Comparison of ENCODE assay signal across 26 cellular contexts in the genomic region with DNA sequence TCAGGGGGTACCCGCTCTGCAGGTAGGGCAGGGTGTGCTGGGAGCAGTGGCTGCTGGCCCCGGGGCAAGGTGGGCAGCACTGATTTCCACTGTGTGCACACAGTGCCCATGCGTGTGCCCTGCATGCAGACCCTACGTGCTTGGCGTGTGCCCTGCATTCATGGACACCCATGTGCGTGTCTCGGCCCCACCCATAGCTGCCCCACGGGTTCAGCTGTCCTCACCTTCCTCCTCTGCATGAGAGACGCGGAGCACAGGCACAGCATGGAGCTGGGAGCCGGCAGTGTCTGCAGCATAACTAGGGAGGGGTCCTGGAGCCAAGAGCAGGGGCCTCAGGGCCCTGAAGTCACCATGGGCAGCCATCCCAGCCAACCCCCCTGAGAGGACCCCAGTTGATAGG. TPM values are rescaled to one million over a fixed set of nuclear protein-coding genes. Genes with fewer than 3 reads are reported as not detected.
DNase-seq lines count a peak whose midpoint lies in the region; ATAC-seq and TF ChIP-seq lines count a peak whose summit lies in the region.
"Had no signal": no experiment of that assay in that cellular context is flagged by ENCODE, and none has a peak within 500 bp of the region (broad histone marks: within the 10 kb centered on the region; RNA-seq: fewer than 3 reads in every experiment).

No MANE protein-coding gene starts in this region.

- H3K4me1 Mint-ChIP-seq in HFFc6 (ENCODE audit: low read depth) (peaks cover 70% of the 10 kb centered on the region), chondrocyte (ENCODE audit: low read depth) (peaks cover 61% of the 10 kb centered on the region), osteocyte (ENCODE audit: unreplicated experiment) (peaks cover 53% of the 10 kb centered on the region), immature natural killer cell (peaks cover 15 to 23% of the 10 kb centered on the region in 2 donors)
- H3K4me1 Mint-ChIP-seq in stimulated activated naive B cell treated with anti-CD40 and anti-IgM and Interleukin-4, amounts not matched to agents 10 μg/mL and 1 μg/mL and 100 μg/mL, for 72 hours: peaks cover 10 to 23% of the 10 kb centered on the region in 2 donors

- peak overlapping the region; percentile 98 for H3K4me2 ChIP-seq in BLaER1
- H3K4me2 ChIP-seq: PC-9 had no signal

- TF ChIP-seq CTCF in HFFc6 (IDR thresholded peaks at IDR 0.05): no peak
- no peak for TF ChIP-seq CTCF in chondrocyte (IDR thresholded peaks at IDR 0.05)
- no peak for TF ChIP-seq CTCF in osteocyte (IDR thresholded peaks at IDR 0.05)

- H3K36me3 ChIP-seq in BLaER1: no peaks in the 10 kb centered on the region
- H3K36me3 ChIP-seq: left lung, upper lobe of left lung had no signal

- no peak for ATAC-seq in stimulated activated naive B cell treated with anti-CD40 and anti-IgM and Interleukin-4, amounts not matched to agents 10 μg/mL and 1 μg/mL and 100 μg/mL, for 72 hours (replicated peaks)
- ATAC-seq: left lung; naive thymus-derived CD4-positive, alpha-beta T cell had no signal

- no peak for DNase-seq in HFFc6
- DNase-seq in chondrocyte (ENCODE audit: low spot score): no peak
- no peak for DNase-seq in osteocyte (ENCODE audit: extremely low spot score, unreplicated experiment)
- no peak for DNase-seq in NCI-H510A (lab: John Stamatoyannopoulos, UW)
- DNase-seq in stimulated activated naive B cell treated with anti-CD40 and anti-IgM and Interleukin-4, amounts not matched to agents 10 μg/mL and 1 μg/mL and 100 μg/mL, for 72 hours: no peak
- DNase-seq in DMS 273 (lab: John Stamatoyannopoulos, UW; ENCODE audit: unreplicated experiment): no peak
- DNase-seq in immature natural killer cell: no peak
- DNase-seq: activated CD4-positive, alpha-beta memory T cell treated with anti-CD3 and anti-CD28 coated beads, Interleukin-2, amount 10 ng/mL, durations not matched to agents 7 days and 5 days; activated CD4-positive, CD25-positive, alpha-beta regulatory T cell treated with anti-CD3 and anti-CD28 coated beads, Interleukin-2, amount 50 U/mL, for 72 hours; activated CD8-positive, alpha-beta memory T cell treated with anti-CD3 and anti-CD28 coated beads, Interleukin-2, amount 50 U/mL, for 48 hours; activated naive CD4-positive, alpha-beta T cell treated with anti-CD3 and anti-CD28 coated beads, Interleukin-2, amount 50 U/mL, for 16 hours; anterior cingulate cortex; hypothalamus; naive thymus-derived CD4-positive, alpha-beta T cell; NCI-H1436 treated with DMSO at 0.1 percent for 48 hours; NCI-H510A treated with DMSO at 0.1 percent for 48 hours; PC-9; SIG-M5; stimulated activated CD4-positive, alpha-beta T cell treated with anti-CD3 and anti-CD28 coated beads, Interleukin-2, amount 100 ng/mL, for 24 hours had no signal

- H3K27ac Mint-ChIP-seq in HFFc6 (peak overlapping the region; percentile 97), chondrocyte (ENCODE audit: unreplicated experiment) (peak overlapping the region; percentile 92), osteocyte (ENCODE audit: unreplicated experiment) (peak overlapping the region; percentile 84), immature natural killer cell (peak overlapping the region in 2 of 6 donors; percentile 38 to 58)
- no peak overlapping the region for H3K27ac Mint-ChIP-seq in stimulated activated naive B cell treated with anti-CD40 and anti-IgM and Interleukin-4, amounts not matched to agents 10 μg/mL and 1 μg/mL and 100 μg/mL, for 72 hours
- H3K27ac Mint-ChIP-seq: activated CD4-positive, alpha-beta memory T cell treated with anti-CD3 and anti-CD28 coated beads, Interleukin-2, amount 10 ng/mL, durations not matched to agents 7 days and 5 days had no signal

- no peaks in the 10 kb centered on the region for H3K27me3 ChIP-seq in BLaER1
- H3K27me3 ChIP-seq: left lung, upper lobe of left lung had no signal

- H3K4me1 ChIP-seq in BLaER1: peaks cover 77% of the 10 kb centered on the region

- H3K36me3 Mint-ChIP-seq in HFFc6 (ENCODE audit: low read depth) (peaks cover 26% of the 10 kb centered on the region), chondrocyte (ENCODE audit: low read depth) (peaks cover 4% of the 10 kb centered on the region), osteocyte (ENCODE audit: unreplicated experiment) (peaks cover 1% of the 10 kb centered on the region), immature natural killer cell (no peaks in the 10 kb centered on the region)
- H3K36me3 Mint-ChIP-seq in stimulated activated naive B cell treated with anti-CD40 and anti-IgM and Interleukin-4, amounts not matched to agents 10 μg/mL and 1 μg/mL and 100 μg/mL, for 72 hours: peaks cover 0 to 1% of the 10 kb centered on the region in 2 donors
- H3K36me3 Mint-ChIP-seq: mesothelial cell of epicardium; naive thymus-derived CD4-positive, alpha-beta T cell had no signal

- H3K27ac ChIP-seq in BLaER1: peak overlapping the region; percentile 88
- H3K27ac ChIP-seq: left lung, parathyroid adenoma, PC-9, upper lobe of left lung had no signal

- H3K4me3 ChIP-seq in BLaER1: no peak overlapping the region
- H3K4me3 ChIP-seq: left lung, PC-9, upper lobe of left lung had no signal

- peaks cover 9% of the 10 kb centered on the region for H3K27me3 Mint-ChIP-seq in HFFc6 (ENCODE audit: insufficient read depth)
- H3K27me3 Mint-ChIP-seq in chondrocyte (ENCODE audit: low read depth): no peaks in the 10 kb centered on the region
- no peaks in the 10 kb centered on the region for H3K27me3 Mint-ChIP-seq in osteocyte (ENCODE audit: unreplicated experiment)
- H3K27me3 Mint-ChIP-seq in stimulated activated naive B cell treated with anti-CD40 and anti-IgM and Interleukin-4, amounts not matched to agents 10 μg/mL and 1 μg/mL and 100 μg/mL, for 72 hours: no peaks in the 10 kb centered on the region
- peaks cover 2 to 7% (median 2%) of the 10 kb centered on the region in 3 donors for H3K27me3 Mint-ChIP-seq in immature natural killer cell (ENCODE audit: low read depth in 3 of 3)
- H3K27me3 Mint-ChIP-seq: activated CD4-positive, alpha-beta memory T cell treated with anti-CD3 and anti-CD28 coated beads, Interleukin-2, amount 10 ng/mL, durations not matched to agents 7 days and 5 days; naive thymus-derived CD4-positive, alpha-beta T cell had no signal

- no peaks in the 10 kb centered on the region for H4K20me1 ChIP-seq in BLaER1

- H3K9me3 Mint-ChIP-seq in HFFc6: no peaks in the 10 kb centered on the region
- H3K9me3 Mint-ChIP-seq in chondrocyte (ENCODE audit: low read depth): no peaks in the 10 kb centered on the region
- H3K9me3 Mint-ChIP-seq in osteocyte (ENCODE audit: unreplicated experiment): no peaks in the 10 kb centered on the region
- H3K9me3 Mint-ChIP-seq in stimulated activated naive B cell treated with anti-CD40 and anti-IgM and Interleukin-4, amounts not matched to agents 10 μg/mL and 1 μg/mL and 100 μg/mL, for 72 hours: no peaks in the 10 kb centered on the region
- no peaks in the 10 kb centered on the region for H3K9me3 Mint-ChIP-seq in immature natural killer cell
- H3K9me3 Mint-ChIP-seq: activated CD4-positive, alpha-beta memory T cell treated with anti-CD3 and anti-CD28 coated beads, Interleukin-2, amount 10 ng/mL, durations not matched to agents 7 days and 5 days; mesothelial cell of epicardium; naive thymus-derived CD4-positive, alpha-beta T cell had no signal

- H3K4me3 Mint-ChIP-seq in HFFc6: no peak overlapping the region; the same call in 1 of the 2 replicates
- H3K4me3 Mint-ChIP-seq in chondrocyte (ENCODE audit: unreplicated experiment): no peak overlapping the region
- H3K4me3 Mint-ChIP-seq in osteocyte (ENCODE audit: unreplicated experiment): no peak overlapping the region
- no peak overlapping the region for H3K4me3 Mint-ChIP-seq in stimulated activated naive B cell treated with anti-CD40 and anti-IgM and Interleukin-4, amounts not matched to agents 10 μg/mL and 1 μg/mL and 100 μg/mL, for 72 hours
- H3K4me3 Mint-ChIP-seq in immature natural killer cell: no peak overlapping the region
- H3K4me3 Mint-ChIP-seq: activated CD4-positive, alpha-beta memory T cell treated with anti-CD3 and anti-CD28 coated beads, Interleukin-2, amount 10 ng/mL, durations not matched to agents 7 days and 5 days; mesothelial cell of epicardium; naive thymus-derived CD4-positive, alpha-beta T cell had no signal

- no peaks in the 10 kb centered on the region for H3K9me3 ChIP-seq in BLaER1
- H3K9me3 ChIP-seq: left lung, upper lobe of left lung had no signal

- H3K9ac ChIP-seq in BLaER1: peak overlapping the region; percentile 74; the same call in 1 of the 2 replicates
- H3K9ac ChIP-seq: parathyroid adenoma had no signal

RNA-seq across cellular contexts. Expression of gene UCN2, which starts 1.6 kb away (rescaled TPM):
- 1 to 10 TPM; 4.3 to 6.4 (median 5.0) TPM for total RNA-seq in HFFc6 (2021; fragmentation: NEBNext Ultra II Directional; extraction: Animal tissue kit (Norgen Biotek cat#: 25700))
- 1.6 to 3.4 TPM (median 3.3 TPM) in 3 replicates for total RNA-seq in chondrocyte
- 0.81 and 0.89 TPM in 2 replicates for total RNA-seq in osteocyte
- polyA plus RNA-seq in immature natural killer cell: not detected
- total RNA-seq: activated CD4-positive, alpha-beta memory T cell treated with anti-CD3 and anti-CD28 coated beads, Interleukin-2, amount 10 ng/mL, durations not matched to agents 7 days and 5 days; upper lobe of left lung had no signal
- polyA plus RNA-seq: naive thymus-derived CD4-positive, alpha-beta T cell had no signal

RNA-seq across cellular contexts. Expression of gene PFKFB4, which starts 8.6 kb away (rescaled TPM):
- 10 to 100 TPM in 1 of 6 experiments, 1 to 10 TPM in 5; 7.5 to 10.5 (median 8.9) TPM for total RNA-seq in HFFc6 (2021; fragmentation: NEBNext Ultra II Directional; extraction: Animal tissue kit (Norgen Biotek cat#: 25700))
- total RNA-seq in chondrocyte (14.6 to 23.2 TPM (median 19.9 TPM) in 3 replicates), osteocyte (7.1 TPM in 2 replicates)
- under 1 TPM in 2 of 3 donors, not detected in 1; 0.17 to 0.78 TPM for polyA plus RNA-seq in immature natural killer cell

RNA-seq across cellular contexts. Expression of gene COL7A1, which starts 29.9 kb away (rescaled TPM):
- total RNA-seq in HFFc6 (2021; fragmentation: NEBNext Ultra II Directional; extraction: Animal tissue kit (Norgen Biotek cat#: 25700)): 100 to 1,000 TPM in 1 of 6 experiments, 10 to 100 TPM in 5; 74.9 to 113 (median 80.8) TPM
- 15.9 to 36.6 TPM (median 36.5 TPM) in 3 replicates for total RNA-seq in chondrocyte
- 16.6 and 18.9 TPM in 2 replicates for total RNA-seq in osteocyte
- polyA plus RNA-seq in immature natural killer cell: not detected
- polyA plus RNA-seq: naive thymus-derived CD4-positive, alpha-beta T cell had no signal

RNA-seq across cellular contexts. Expression of gene UQCRC1, which starts 44.3 kb away (rescaled TPM):
- total RNA-seq in HFFc6 (2021; fragmentation: NEBNext Ultra II Directional; extraction: Animal tissue kit (Norgen Biotek cat#: 25700)): 100 to 1,000 TPM; 254 to 322 (median 276) TPM
- total RNA-seq in chondrocyte: 223 to 258 TPM (median 233 TPM) in 3 replicates
- 201 and 202 TPM in 2 replicates for total RNA-seq in osteocyte
- 100 to 1,000 TPM; 189 to 544 (median 231) TPM for polyA plus RNA-seq in immature natural killer cell

RNA-seq across cellular contexts. Expression of gene TMEM89, which starts 56.4 kb away (rescaled TPM):
- total RNA-seq in HFFc6 (2021; fragmentation: NEBNext Ultra II Directional; extraction: Animal tissue kit (Norgen Biotek cat#: 25700)): under 1 TPM in 1 of 6 experiments, not detected in 5; 0.25 TPM
- 0.70 TPM in 1 of 3 replicates, not detected in the others for total RNA-seq in chondrocyte
- not detected in 2 replicates for total RNA-seq in osteocyte
- not detected for polyA plus RNA-seq in immature natural killer cell
- total RNA-seq: activated CD4-positive, alpha-beta memory T cell treated with anti-CD3 and anti-CD28 coated beads, Interleukin-2, amount 10 ng/mL, durations not matched to agents 7 days and 5 days; cardiac septum; fibroblast of lung; left lung; mesothelial cell of epicardium; naive thymus-derived CD4-positive, alpha-beta T cell; PC-9 had no signal
- polyA plus RNA-seq: fibroblast of lung; naive thymus-derived CD4-positive, alpha-beta T cell had no signal
